8 cellular contexts compared by ENCODE assay signal in the genomic region with DNA sequence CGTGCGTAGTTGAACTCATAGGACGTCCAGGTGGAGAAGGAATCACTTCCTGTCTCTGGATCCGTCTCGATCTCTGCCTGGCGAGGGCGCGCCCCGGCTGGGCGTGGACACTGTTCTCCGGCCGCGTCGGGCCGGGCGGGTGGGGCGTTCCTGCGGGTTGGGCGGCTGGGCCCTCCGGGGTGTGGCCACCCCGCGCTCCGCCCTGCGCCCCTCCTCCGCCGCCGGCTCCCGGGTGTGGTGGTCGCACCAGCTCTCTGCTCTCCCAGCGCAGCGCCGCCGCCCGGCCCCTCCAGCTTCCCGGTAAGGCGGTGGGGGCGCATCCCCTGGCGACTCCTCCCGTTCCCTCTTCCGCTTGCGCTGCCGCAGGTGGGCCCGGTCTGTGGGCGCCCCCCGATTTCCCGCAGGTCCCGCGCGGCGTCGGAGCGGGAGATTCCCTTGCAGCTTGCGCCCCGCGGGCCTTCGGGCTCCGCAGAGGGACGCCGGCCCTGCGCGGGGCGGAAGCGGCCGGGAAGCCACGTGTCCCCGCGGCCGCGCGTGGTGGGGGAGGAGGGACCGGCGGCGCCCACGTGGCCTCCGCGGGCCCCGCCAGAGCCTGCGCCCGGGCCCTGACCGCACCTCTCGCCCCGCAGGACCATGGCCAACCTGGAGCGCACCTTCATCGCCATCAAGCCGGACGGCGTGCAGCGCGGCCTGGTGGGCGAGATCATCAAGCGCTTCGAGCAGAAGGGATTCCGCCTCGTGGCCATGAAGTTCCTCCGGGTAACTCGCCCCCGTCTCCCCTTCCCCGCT. TPM values are rescaled to one million over a fixed set of nuclear protein-coding genes. Genes with fewer than 3 reads are reported as not detected.
A peak's percentile ranks its signal among the peaks of the same experiment; 100 is the strongest.
DNase-seq lines count a peak whose midpoint lies in the region; ATAC-seq and TF ChIP-seq lines count a peak whose summit lies in the region.

A gene (plus strand): TSS at position 214 of the 789 bp plus-strand sequence. CDS start 420 bp downstream, at position 634.

- TF ChIP-seq POLR2A in suprapubic skin (IDR thresholded peaks at IDR 0.05) = no peak

- ATAC-seq in GM21717 (IDR thresholded peaks at IDR 0.05; ENCODE audit: unreplicated experiment) = peak; percentile 82

- peaks cover 29% of the 10 kb centered on the region for H3K4me1 Mint-ChIP-seq in activated naive CD4-positive, alpha-beta T cell treated with anti-CD3 and anti-CD28 coated beads for 36 hours (ENCODE audit: low read depth)

- H3K27ac Mint-ChIP-seq in activated naive CD4-positive, alpha-beta T cell treated with anti-CD3 and anti-CD28 coated beads for 36 hours = peak within 1 kb of the TSS; percentile 90

- CTCF ChIA-PET in activated naive CD4-positive, alpha-beta T cell treated with anti-CD3 and anti-CD28 coated beads for 36 hours (lab: Charles Lee) = interaction anchor here (0.6 to 2.9 kb wide), 2 partner anchors 13 to 28 kb away, joined by 4 to 13 read pairs; a partner anchor contains a TSS

- H3K9me3 ChIP-seq in SJSA1 (replicated peaks) (no peaks in the 10 kb centered on the region), suprapubic skin (no peaks in the 10 kb centered on the region)

- H3K9me3 Mint-ChIP-seq in activated naive CD4-positive, alpha-beta T cell treated with anti-CD3 and anti-CD28 coated beads for 36 hours = no peaks in the 10 kb centered on the region

- in situ Hi-C loops in KBM-7 (cut with MboI; ENCODE audit: low pct_unique_long_range_greater_than_20kb, low sequenced_read_pairs) = no loop called here

- no peaks in the 10 kb centered on the region for H3K27me3 ChIP-seq in SJSA1 (replicated peaks)
- H3K27me3 ChIP-seq in suprapubic skin = no peaks in the 10 kb centered on the region

- WGBS in suprapubic skin = 0% methylated on average over 9 of the region's 98 CpGs

- DNase-seq in EH (ENCODE audit: low read depth) = peak; percentile 88
- peak; percentile 86 for DNase-seq in KBM-7
- DNase-seq in SJSA1 (ENCODE audit: low read depth in 1 of 2, low spot score in 2 of 2) = peak; percentile 95
- DNase-seq in activated naive CD4-positive, alpha-beta T cell treated with anti-CD3 and anti-CD28 coated beads for 36 hours = peak; percentile 50
- peak; percentile 86 for DNase-seq in germinal center (ENCODE audit: low spot score)
- DNase-seq in nucleus accumbens (lab: John Stamatoyannopoulos, UW) = peak in 55 of 56 donors; percentile 15 to 86 (median 61)
- peak; percentile 90 to 93 for DNase-seq in suprapubic skin (ENCODE audit: low spot score in 2 of 2)

- H3K36me3 ChIP-seq in SJSA1 = peaks cover 82% of the 10 kb centered on the region
- H3K36me3 ChIP-seq in suprapubic skin = peaks cover 46% of the 10 kb centered on the region

- intact Hi-C loops in activated naive CD4-positive, alpha-beta T cell treated with anti-CD3 and anti-CD28 coated beads for 36 hours (cut with micrococcal nuclease) = loop anchor here (1.0 to 5.0 kb wide), 3 partner anchors 13 to 299 kb away; a partner anchor contains a TSS

- H3K36me3 Mint-ChIP-seq in activated naive CD4-positive, alpha-beta T cell treated with anti-CD3 and anti-CD28 coated beads for 36 hours (ENCODE audit: low read depth) = peaks cover 48% of the 10 kb centered on the region

- H3K4me3 Mint-ChIP-seq in activated naive CD4-positive, alpha-beta T cell treated with anti-CD3 and anti-CD28 coated beads for 36 hours = peak within 1 kb of the TSS; percentile 81

- H3K4me3 ChIP-seq in SJSA1 (peak within 1 kb of the TSS; percentile 92), suprapubic skin (peak within 1 kb of the TSS; percentile 91)

- no peak for TF ChIP-seq CTCF in suprapubic skin (IDR thresholded peaks at IDR 0.05)

- peak within 1 kb of the TSS; percentile 70 for H3K27ac ChIP-seq in SJSA1
- peak within 1 kb of the TSS; percentile 97 for H3K27ac ChIP-seq in suprapubic skin

- H3K27me3 Mint-ChIP-seq in activated naive CD4-positive, alpha-beta T cell treated with anti-CD3 and anti-CD28 coated beads for 36 hours (ENCODE audit: low read depth) = no peaks in the 10 kb centered on the region

- no peak for TF ChIP-seq EP300 in suprapubic skin (IDR thresholded peaks at IDR 0.05)

- peaks cover 12% of the 10 kb centered on the region for H3K4me1 ChIP-seq in SJSA1 (replicated peaks)
- H3K4me1 ChIP-seq in suprapubic skin = peaks cover 17% of the 10 kb centered on the region

RNA-seq across cellular contexts. Expression of the gene that starts here (rescaled TPM):
- total RNA-seq in SJSA1 (2014; rRNA removed; shearing (Covaris generic)) = 970 and 1,165 TPM in 2 replicates
- 1,000 to 10,000 TPM; 1,086 to 1,094 TPM for total RNA-seq in activated naive CD4-positive, alpha-beta T cell treated with anti-CD3 and anti-CD28 coated beads for 36 hours
- total RNA-seq in suprapubic skin = 100 to 1,000 TPM; 239 to 695 (median 466) TPM

Comparison
In these comparisons a context has a peak if more than half of its experiments do, and no peak if none do; other contexts are left out.
1. Peak in every context shown above with its lines: DNase-seq, ATAC-seq, H3K4me3 ChIP-seq and H3K27ac ChIP-seq.